Comparison of ENCODE assay signal across 8 cellular contexts in the genomic region with DNA sequence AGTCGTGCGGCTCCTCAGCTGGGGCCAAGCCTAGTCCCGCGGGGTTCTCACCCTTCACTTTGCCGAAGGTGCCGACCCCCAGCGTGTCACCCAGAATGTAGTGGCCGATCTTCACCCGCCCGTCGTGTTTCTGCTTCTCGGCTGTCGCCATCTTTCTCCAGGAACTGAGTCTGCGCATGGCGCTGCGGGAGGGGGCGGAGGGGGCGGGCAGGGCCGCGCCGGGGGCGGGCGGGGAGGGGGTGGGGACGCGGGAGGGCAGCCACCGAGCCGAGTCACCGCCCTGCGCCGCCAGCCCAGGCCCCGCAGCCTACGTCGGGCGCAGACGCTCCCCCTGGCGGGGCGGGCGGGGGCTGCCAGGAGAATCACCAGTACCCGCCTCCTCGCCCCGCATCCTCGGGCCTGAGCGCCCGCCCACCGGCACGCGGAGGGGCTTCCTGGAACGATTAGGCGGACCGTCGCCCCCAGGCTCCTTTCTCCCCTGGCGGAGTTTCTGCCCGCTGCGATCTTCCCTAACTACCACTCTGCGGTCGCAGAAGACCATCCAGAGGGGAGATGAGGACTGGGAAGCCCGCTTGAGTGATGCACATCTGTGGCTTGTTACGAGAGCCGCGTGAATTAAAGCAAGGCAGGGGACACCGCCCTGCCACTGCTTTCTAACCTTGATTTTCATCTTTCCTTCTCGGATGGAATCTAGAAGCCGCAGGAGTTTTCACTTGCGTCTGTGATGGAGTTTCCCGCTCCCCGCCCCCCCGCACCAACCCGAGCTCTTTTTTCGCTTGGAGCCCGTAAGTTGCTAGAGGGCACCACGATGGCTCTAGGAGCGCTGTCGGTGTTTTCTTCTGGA. TPM values are rescaled to one million over a fixed set of nuclear protein-coding genes. Genes with fewer than 3 reads are reported as not detected.
DNase-seq lines count a peak whose midpoint lies in the region; ATAC-seq and TF ChIP-seq lines count a peak whose summit lies in the region.

Gene PRKAA1 (minus strand): TSS at position 363 of the 844 bp plus-strand sequence. CDS start 185 bp downstream, at position 178.

- H3K27me3 Mint-ChIP-seq in IgD-negative memory B cell: no peaks in the 10 kb centered on the region

- intact Hi-C loops in OCI-LY7 (cut with micrococcal nuclease; ENCODE audit: unreplicated experiment): loop anchor here (1.0 kb wide), 2 partner anchors 37 to 43 kb away; partner anchors contain the start of genes RPL37 and TTC33

- H3K27me3 ChIP-seq in mononuclear cell (ENCODE audit: insufficient read depth, low read length): no peaks in the 10 kb centered on the region

- peaks cover 51% of the 10 kb centered on the region for H3K79me2 ChIP-seq in OCI-LY7 (ENCODE audit: insufficient read depth, low read depth, low read length)

- CTCF ChIA-PET in OCI-LY7 (lab: Charles Lee; ENCODE audit: unreplicated experiment): no interaction called here

- peak; percentile 93 for ATAC-seq in GM21576 (IDR thresholded peaks at IDR 0.05; ENCODE audit: unreplicated experiment)

- peaks cover 2% of the 10 kb centered on the region for H3K36me3 Mint-ChIP-seq in IgD-negative memory B cell

- H3K9me3 Mint-ChIP-seq in IgD-negative memory B cell: no peaks in the 10 kb centered on the region

- POLR2A ChIA-PET in OCI-LY7 (lab: Charles Lee): interaction anchor here (0.6 to 1.0 kb wide), 4 partner anchors 9 to 392 kb away, joined by 3 to 5 read pairs (median 4); no protein-coding TSS in a partner anchor

- no TSS peak for BruUV-seq in OCI-LY7 (replicated peaks; lab: Mats Ljungman, UMichigan)

- peaks cover 17% of the 10 kb centered on the region for H3K4me1 ChIP-seq in OCI-LY7 (ENCODE audit: insufficient read depth, low read length, poor library complexity, severe bottlenecking)
- H3K4me1 ChIP-seq in mononuclear cell (ENCODE audit: insufficient read depth, low read length): peaks cover 23% of the 10 kb centered on the region

- H3K4me3 ChIP-seq in OCI-LY7 (ENCODE audit: low read depth, low read length, poor library complexity, severe bottlenecking): peak within 1 kb of the TSS; percentile 91
- peak within 1 kb of the TSS; percentile 89 for H3K4me3 ChIP-seq in mononuclear cell (ENCODE audit: low read length)

- peaks cover 23% of the 10 kb centered on the region for H4K20me1 ChIP-seq in OCI-LY7 (ENCODE audit: insufficient read depth, low read length)

- H3K4me1 Mint-ChIP-seq in IgD-negative memory B cell: peaks cover 30 to 43% (median 36%) of the 10 kb centered on the region in 3 donors

- peak within 1 kb of the TSS; percentile 89 for H3K4me2 ChIP-seq in OCI-LY7 (ENCODE audit: low read length)

- peak; percentile 36; the same call in 1 of the 2 replicates for TF ChIP-seq CTCF in OCI-LY7 (conservative IDR thresholded peaks at IDR 0.05; ENCODE audit: low read length)

- DNase-seq in DMS153 treated with DMSO at 0.1 percent for 48 hours (lab: John Stamatoyannopoulos, UW; ENCODE audit: unreplicated experiment): peak; percentile 90
- peak; percentile 89 for DNase-seq in OCI-LY7 (ENCODE audit: low spot score)
- peak; percentile 87 for DNase-seq in activated T-cell treated with anti-CD3 and anti-CD28 coated beads for 1 hour (ENCODE audit: low read depth)
- DNase-seq in epidermal melanocyte (ENCODE audit: insufficient read length, low spot score): peak; percentile 77
- DNase-seq in stimulated activated CD8-positive, alpha-beta memory T cell treated with anti-CD3 and anti-CD28 coated beads, Interleukin-4, amount 100 ng/mL, for 1 hour (ENCODE audit: low read depth in 2 of 2, low spot score in 1 of 2): peak; percentile 67 to 79

- peak within 1 kb of the TSS; percentile 79 for H3K27ac ChIP-seq in OCI-LY7 (ENCODE audit: low read depth, low read length, poor library complexity, severe bottlenecking)

- no peaks in the 10 kb centered on the region for H3K9me2 ChIP-seq in OCI-LY7 (ENCODE audit: insufficient read depth, low read length)

- no peaks in the 10 kb centered on the region for H3K9me3 ChIP-seq in OCI-LY7 (ENCODE audit: low read length)
- H3K9me3 ChIP-seq in mononuclear cell (ENCODE audit: low read depth, low read length): no peaks in the 10 kb centered on the region

- peak within 1 kb of the TSS; percentile 87 to 96 (median 91) for H3K27ac Mint-ChIP-seq in IgD-negative memory B cell

- peaks cover 12% of the 10 kb centered on the region; the same call in 1 of the 2 replicates for H3K36me3 ChIP-seq in OCI-LY7 (ENCODE audit: insufficient read depth, low read length)

- peak within 1 kb of the TSS; percentile 90 to 98 (median 95) for H3K4me3 Mint-ChIP-seq in IgD-negative memory B cell

- peak within 1 kb of the TSS; percentile 97 for H2AFZ ChIP-seq in OCI-LY7 (ENCODE audit: low read length)

RNA-seq across cellular contexts. Expression of gene PRKAA1, which starts in this region (rescaled TPM):
- 35.7 TPM for polyA plus RNA-seq in IgD-negative memory B cell
- total RNA-seq in OCI-LY7 (2014; rRNA removed; shearing (Covaris generic)): 17.9 and 30.0 TPM in 2 replicates
- 46.3 and 47.5 TPM in 2 replicates for total RNA-seq in OCI-LY7 (2022)
- total RNA-seq in mononuclear cell: 152 TPM

Comparison
In these comparisons a context has a peak if more than half of its experiments do, and no peak if none do; other contexts are left out.
1. Peak in every context shown above with its lines: DNase-seq, ATAC-seq, H3K4me3 ChIP-seq and H3K27ac ChIP-seq.